In the genomic region with DNA sequence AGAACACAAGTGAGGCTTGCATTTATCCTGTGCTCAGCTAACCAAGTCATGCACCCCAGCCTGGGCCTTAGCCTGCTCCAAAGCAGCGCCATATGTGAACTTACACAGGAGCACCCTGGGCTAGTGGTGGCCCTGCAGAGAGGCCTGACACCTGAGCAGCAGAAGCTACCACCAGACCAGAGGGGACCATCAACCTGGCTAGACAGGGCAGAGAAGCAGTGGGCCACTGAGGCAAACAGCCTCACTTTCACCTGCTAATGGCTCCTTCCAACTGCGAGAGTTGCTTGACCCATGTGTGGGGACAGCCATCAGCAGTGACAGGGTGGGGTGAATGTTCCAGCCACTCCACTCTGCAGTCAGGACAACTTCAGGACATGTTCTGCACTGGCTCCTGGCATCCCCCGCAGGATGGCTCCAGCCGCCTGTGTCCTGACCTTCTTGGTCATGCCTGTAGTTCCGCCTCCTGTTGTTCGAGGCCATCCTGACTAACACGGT, we compare ENCODE assay signal across 27 cellular contexts.
"Had no signal": no experiment of that assay in that cellular context is flagged by ENCODE, and none has a peak within 500 bp of the region (broad histone marks: within the 10 kb centered on the region; RNA-seq: fewer than 3 reads in every experiment).

No MANE protein-coding gene starts in this region.

- H3K27ac Mint-ChIP-seq: activated CD4-positive, alpha-beta memory T cell treated with anti-CD3 and anti-CD28 coated beads, Interleukin-2, amount 10 ng/mL, durations not matched to agents 7 days and 5 days; activated CD4-positive, alpha-beta T cell treated with anti-CD3 and anti-CD28 coated beads for 36 hours; activated naive CD4-positive, alpha-beta T cell treated with anti-CD3 and anti-CD28 coated beads for 36 hours; activated naive CD8-positive, alpha-beta T cell; T-cell had no signal

- H3K36me3 Mint-ChIP-seq: activated naive CD8-positive, alpha-beta T cell; T-cell had no signal

- H3K4me3 ChIP-seq: cardiac muscle cell, Peyer's patch had no signal

- H3K36me3 ChIP-seq: cardiac muscle cell, Peyer's patch, WERI-Rb-1 had no signal

- H3K4me3 Mint-ChIP-seq: activated CD4-positive, alpha-beta memory T cell treated with anti-CD3 and anti-CD28 coated beads, Interleukin-2, amount 10 ng/mL, durations not matched to agents 7 days and 5 days; activated CD4-positive, alpha-beta T cell treated with anti-CD3 and anti-CD28 coated beads for 36 hours; activated naive CD4-positive, alpha-beta T cell treated with anti-CD3 and anti-CD28 coated beads for 36 hours; activated naive CD8-positive, alpha-beta T cell; T-cell had no signal

- H3K9me3 ChIP-seq: Peyer's patch had no signal

- H3K27ac ChIP-seq: brain microvascular endothelial cell, cardiac muscle cell, Peyer's patch, WERI-Rb-1 had no signal

- H3K9me3 Mint-ChIP-seq: activated CD4-positive, alpha-beta memory T cell treated with anti-CD3 and anti-CD28 coated beads, Interleukin-2, amount 10 ng/mL, durations not matched to agents 7 days and 5 days; activated naive CD4-positive, alpha-beta T cell treated with anti-CD3 and anti-CD28 coated beads for 36 hours; T-cell had no signal

- DNase-seq: activated CD4-positive, alpha-beta memory T cell treated with anti-CD3 and anti-CD28 coated beads, Interleukin-2, amount 10 ng/mL, durations not matched to agents 7 days and 5 days; activated CD4-positive, alpha-beta T cell treated with anti-CD3 and anti-CD28 coated beads for 36 hours; activated CD4-positive, alpha-beta T cell treated with anti-CD3 and anti-CD28 coated beads, Interleukin-2, amount 50 U/mL, for 1 hour; activated CD8-positive, alpha-beta memory T cell treated with anti-CD3 and anti-CD28 coated beads, Interleukin-2, amount 50 U/mL, for 4 hours; activated gamma-delta T cell; activated naive CD4-positive, alpha-beta T cell treated with anti-CD3 and anti-CD28 coated beads for 36 hours; amygdala; brain microvascular endothelial cell; Kasumi-1; KBM-7; NCI-H1105 treated with DMSO at 0.1 percent for 48 hours; NCI-H1436 treated with DMSO at 0.1 percent for 48 hours; NCI-H187; NCI-H2081; NCI-H510A treated with DMSO at 0.1 percent for 48 hours; NCI-H69; NK-92 treated with Interleukin-12 subunit alpha and Interleukin-12 subunit beta, amount 100 ng/mL, for 24 hours; OCI-M1; SIG-M5; T-cell; T-helper 2 cell; T1000; WERI-Rb-1 had no signal

- H3K27me3 Mint-ChIP-seq: activated CD4-positive, alpha-beta memory T cell treated with anti-CD3 and anti-CD28 coated beads, Interleukin-2, amount 10 ng/mL, durations not matched to agents 7 days and 5 days; activated CD4-positive, alpha-beta T cell treated with anti-CD3 and anti-CD28 coated beads for 36 hours; activated naive CD8-positive, alpha-beta T cell; T-cell had no signal

- ATAC-seq: activated CD4-positive, alpha-beta T cell treated with anti-CD3 and anti-CD28 coated beads for 36 hours; T-cell had no signal

- H3K27me3 ChIP-seq: brain microvascular endothelial cell, cardiac muscle cell, Peyer's patch had no signal

- FAIRE-seq: TTC549 had no signal
